1 cellular context compared by ENCODE assay signal in genomic region chr1:153532769-153533599, GRCh38.
TF ChIP-seq lines count a peak whose summit lies in the region.

No MANE protein-coding gene starts in this region.

TF ChIP-seq in GM12878, 131 proteins besides CTCF, POLR2A, EP300 and RAD21:
- TF ChIP-seq SMARCA5 (IDR thresholded peaks at IDR 0.05): 0 out of 2 replicates have a peak, but pooled peaks have one; percentile 65
- 0 out of 4 replicates have a peak, but pooled peaks of 1 of the 2 experiments have one; percentile 22 for TF ChIP-seq IKZF2 (IDR thresholded peaks at IDR 0.05)
- TF ChIP-seq CEBPZ (IDR thresholded peaks at IDR 0.05; ENCODE audit: low read depth, low read length): no peak
- TF ChIP-seq BCL11A (IDR thresholded peaks at IDR 0.05; ENCODE audit: low read depth, low read length): no peak
- no peak for TF ChIP-seq KDM1A (IDR thresholded peaks at IDR 0.05; ENCODE audit: borderline replicate concordance)
- TF ChIP-seq CBX5 (IDR thresholded peaks at IDR 0.05; ENCODE audit: low read depth): no peak
- no peak for TF ChIP-seq PAX8 (IDR thresholded peaks at IDR 0.05)
- peak; percentile 76 for TF ChIP-seq SMC3 (IDR thresholded peaks at IDR 0.05; ENCODE audit: borderline replicate concordance, low read length)
- TF ChIP-seq IKZF1 (conservative IDR thresholded peaks at IDR 0.05): 0 out of 2 replicates have a peak, but pooled peaks have one; percentile 14
- 0 out of 4 replicates have a peak, but pooled peaks of 1 of the 2 experiments have one; percentile 22 for TF ChIP-seq BHLHE40 (IDR thresholded peaks at IDR 0.05; ENCODE audit: borderline replicate concordance in 1 of 2, low read depth in 2 of 2, low read length in 1 of 2)
- TF ChIP-seq, protein P1, sequence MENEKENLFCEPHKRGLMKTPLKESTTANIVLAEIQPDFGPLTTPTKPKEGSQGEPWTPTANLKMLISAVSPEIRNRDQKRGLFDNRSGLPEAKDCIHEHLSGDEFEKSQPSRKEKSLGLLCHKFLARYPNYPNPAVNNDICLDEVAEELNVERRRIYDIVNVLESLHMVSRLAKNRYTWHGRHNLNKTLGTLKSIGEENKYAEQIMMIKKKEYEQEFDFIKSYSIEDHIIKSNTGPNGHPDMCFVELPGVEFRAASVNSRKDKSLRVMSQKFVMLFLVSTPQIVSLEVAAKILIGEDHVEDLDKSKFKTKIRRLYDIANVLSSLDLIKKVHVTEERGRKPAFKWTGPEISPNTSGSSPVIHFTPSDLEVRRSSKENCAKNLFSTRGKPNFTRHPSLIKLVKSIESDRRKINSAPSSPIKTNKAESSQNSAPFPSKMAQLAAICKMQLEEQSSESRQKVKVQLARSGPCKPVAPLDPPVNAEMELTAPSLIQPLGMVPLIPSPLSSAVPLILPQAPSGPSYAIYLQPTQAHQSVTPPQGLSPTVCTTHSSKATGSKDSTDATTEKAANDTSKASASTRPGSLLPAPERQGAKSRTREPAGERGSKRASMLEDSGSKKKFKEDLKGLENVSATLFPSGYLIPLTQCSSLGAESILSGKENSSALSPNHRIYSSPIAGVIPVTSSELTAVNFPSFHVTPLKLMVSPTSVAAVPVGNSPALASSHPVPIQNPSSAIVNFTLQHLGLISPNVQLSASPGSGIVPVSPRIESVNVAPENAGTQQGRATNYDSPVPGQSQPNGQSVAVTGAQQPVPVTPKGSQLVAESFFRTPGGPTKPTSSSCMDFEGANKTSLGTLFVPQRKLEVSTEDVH (IDR thresholded peaks at IDR 0.05; ENCODE audit: low read depth, partially characterized antibody): no peak
- TF ChIP-seq, protein P2, sequence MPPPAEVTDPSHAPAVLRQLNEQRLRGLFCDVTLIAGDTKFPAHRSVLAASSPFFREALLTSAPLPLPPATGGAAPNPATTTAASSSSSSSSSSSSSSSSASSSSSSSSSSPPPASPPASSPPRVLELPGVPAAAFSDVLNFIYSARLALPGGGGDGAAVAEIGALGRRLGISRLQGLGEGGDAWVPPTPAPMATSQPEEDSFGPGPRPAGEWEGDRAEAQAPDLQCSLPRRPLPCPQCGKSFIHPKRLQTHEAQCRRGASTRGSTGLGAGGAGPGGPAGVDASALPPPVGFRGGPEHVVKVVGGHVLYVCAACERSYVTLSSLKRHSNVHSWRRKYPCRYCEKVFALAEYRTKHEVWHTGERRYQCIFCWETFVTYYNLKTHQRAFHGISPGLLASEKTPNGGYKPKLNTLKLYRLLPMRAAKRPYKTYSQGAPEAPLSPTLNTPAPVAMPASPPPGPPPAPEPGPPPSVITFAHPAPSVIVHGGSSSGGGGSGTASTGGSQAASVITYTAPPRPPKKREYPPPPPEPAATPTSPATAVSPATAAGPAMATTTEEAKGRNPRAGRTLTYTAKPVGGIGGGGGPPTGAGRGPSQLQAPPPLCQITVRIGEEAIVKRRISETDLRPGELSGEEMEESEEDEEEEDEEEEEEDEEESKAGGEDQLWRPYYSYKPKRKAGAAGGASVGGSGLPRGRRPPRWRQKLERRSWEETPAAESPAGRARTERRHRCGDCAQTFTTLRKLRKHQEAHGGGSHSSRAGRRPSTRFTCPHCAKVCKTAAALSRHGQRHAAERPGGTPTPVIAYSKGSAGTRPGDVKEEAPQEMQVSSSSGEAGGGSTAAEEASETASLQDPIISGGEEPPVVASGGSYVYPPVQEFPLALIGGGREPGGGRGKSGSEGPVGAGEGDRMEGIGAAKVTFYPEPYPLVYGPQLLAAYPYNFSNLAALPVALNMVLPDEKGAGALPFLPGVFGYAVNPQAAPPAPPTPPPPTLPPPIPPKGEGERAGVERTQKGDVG (CRISPR knock-in tag; IDR thresholded peaks at IDR 0.05): no peak
- TF ChIP-seq YY1 (IDR thresholded peaks at IDR 0.05; ENCODE audit: low read depth, low read length): peak; percentile 46; the same call in 1 of the 2 replicates
- TF ChIP-seq GATAD2B (conservative IDR thresholded peaks at IDR 0.05; ENCODE audit: low read depth): 0 out of 2 replicates have a peak, but pooled peaks have one; percentile 13
TF ChIP-seq in GM12878: peak in this region for 7.
